Comparison of ENCODE assay signal across 13 cellular contexts in the genomic region with DNA sequence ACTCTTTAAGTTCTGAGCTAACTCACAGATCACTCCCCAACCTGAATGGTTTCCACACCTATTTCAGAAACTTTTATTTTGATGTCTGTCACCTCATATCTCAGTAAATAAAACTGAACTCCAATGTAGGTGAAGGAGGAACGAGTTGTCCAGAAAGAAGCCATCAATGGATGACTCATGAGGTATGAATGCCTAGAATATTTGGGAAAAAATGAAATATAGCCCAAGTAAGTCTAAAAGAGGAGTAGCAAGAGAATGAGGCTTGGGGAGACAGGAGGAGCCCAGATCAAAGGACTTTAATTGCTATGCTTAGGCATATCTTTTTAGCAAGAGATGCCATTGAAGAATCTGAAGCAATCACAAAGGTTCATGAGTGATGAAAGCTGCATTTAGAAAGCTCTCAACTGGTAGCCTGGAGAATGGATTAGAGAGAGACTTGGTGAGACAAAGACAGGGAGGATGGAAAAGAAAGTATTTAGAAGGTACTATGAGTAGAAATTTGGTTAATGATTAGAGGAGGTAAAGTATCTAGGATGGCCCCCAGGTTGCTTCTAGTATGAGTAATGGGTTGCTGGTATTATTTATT. TPM values are rescaled to one million over a fixed set of nuclear protein-coding genes. Genes with fewer than 3 reads are reported as not detected.
A peak's percentile ranks its signal among the peaks of the same experiment; 100 is the strongest.
DNase-seq lines count a peak whose midpoint lies in the region; ATAC-seq and TF ChIP-seq lines count a peak whose summit lies in the region.
"Had no signal": no experiment of that assay in that cellular context is flagged by ENCODE, and none has a peak within 500 bp of the region (broad histone marks: within the 10 kb centered on the region; RNA-seq: fewer than 3 reads in every experiment).

No MANE protein-coding gene starts in this region.

- TF ChIP-seq CTCF in GM20000 (IDR thresholded peaks at IDR 0.05; ENCODE audit: extremely low read depth, missing control alignments): no peak

- H3K9ac ChIP-seq in GM23248 (no peak overlapping the region), adipocyte (ENCODE audit: low read length) (no peak overlapping the region)

- peak overlapping the region; percentile 15 for H3K4me2 ChIP-seq in GM23248 (ENCODE audit: unreplicated experiment)

- H3K9me3 ChIP-seq in GM23248 (ENCODE audit: low read depth): no peaks in the 10 kb centered on the region
- H3K9me3 ChIP-seq in adipocyte (ENCODE audit: control insufficient read depth, low read length): no peaks in the 10 kb centered on the region
- H3K9me3 ChIP-seq: right lobe of liver had no signal

- no peak for ATAC-seq in GM21526 (IDR thresholded peaks at IDR 0.05; ENCODE audit: low FRiP score, unreplicated experiment)
- ATAC-seq: right lobe of liver had no signal

- H4K20me1 ChIP-seq in GM23248 (ENCODE audit: insufficient read depth): no peaks in the 10 kb centered on the region; the same call in 1 of the 2 replicates

- in situ Hi-C loops in GM23248 (cut with MboI): no loop called here

- WGBS in GM23248 (ENCODE audit: low coverage in 1 of 2, low lambda C conversion rate in 2 of 2, missing lambda C conversion rate in 2 of 2), 2 experiments: 42 to 45% methylated on average over 1 of the region's 1 CpG

- H3K27ac ChIP-seq in GM23248: no peak overlapping the region
- H3K27ac ChIP-seq: right lobe of liver had no signal

- H3K4me1 ChIP-seq in GM23248 (ENCODE audit: insufficient read depth) (peaks cover 10% of the 10 kb centered on the region), adipocyte (ENCODE audit: control insufficient read depth, insufficient read depth, low read length) (peaks cover 22% of the 10 kb centered on the region)
- H3K4me1 ChIP-seq: right lobe of liver had no signal

- H3K27me3 ChIP-seq in GM23248 (replicated peaks; ENCODE audit: insufficient read depth) (no peaks in the 10 kb centered on the region), adipocyte (replicated peaks; ENCODE audit: control insufficient read depth, insufficient read depth, low read length) (no peaks in the 10 kb centered on the region)
- H3K27me3 ChIP-seq: right lobe of liver had no signal

- H3F3A ChIP-seq in GM23248 (ENCODE audit: insufficient read depth): peaks cover 17% of the 10 kb centered on the region

- H3K36me3 ChIP-seq in GM23248 (ENCODE audit: low read depth) (peaks cover 32% of the 10 kb centered on the region), adipocyte (ENCODE audit: control insufficient read depth, insufficient read depth, low read length, severe bottlenecking) (peaks cover 41% of the 10 kb centered on the region)

- H3K79me2 ChIP-seq in GM23248 (ENCODE audit: insufficient read depth): peaks cover 78% of the 10 kb centered on the region

- DNase-seq in AG08396 (ENCODE audit: low spot score): peak; percentile 14
- DNase-seq in GM23248: peak; percentile 30
- peak; percentile 37 for DNase-seq in adipocyte (ENCODE audit: low read depth)
- DNase-seq in kidney tubule cell (ENCODE audit: low spot score): peak; percentile 52
- DNase-seq in GM20000 (ENCODE audit: low spot score): no peak
- DNase-seq in NCI-H82 (lab: John Stamatoyannopoulos, UW): no peak
- no peak for DNase-seq in HT-29 (ENCODE audit: low spot score)
- DNase-seq: activated CD4-positive, alpha-beta T cell treated with anti-CD3 and anti-CD28 coated beads, Interleukin-2, amount 10 ng/mL, durations not matched to agents 24 days and 14 days; activated gamma-delta T cell treated with Interleukin-2 at 50 U/mL for 16 hours; cerebellar nuclear complex; NCI-H2029; right lobe of liver had no signal

- no peak overlapping the region for H2AFZ ChIP-seq in GM23248

- no peaks in the 10 kb centered on the region for H3K9me2 ChIP-seq in GM23248 (ENCODE audit: insufficient read depth)

- H3K4me3 ChIP-seq in GM23248: no peak overlapping the region
- no peak overlapping the region for H3K4me3 ChIP-seq in adipocyte (ENCODE audit: low read length)
- H3K4me3 ChIP-seq: right lobe of liver had no signal

RNA-seq across cellular contexts. Expression of gene NOCT, which starts 39.3 kb away (rescaled TPM):
- total RNA-seq in GM23248 (2014; rRNA removed; shearing (Covaris generic)): 12.6 and 15.3 TPM in 2 replicates
- polyA plus RNA-seq in GM23248 (2016; fragmentation: Nextera tagmentation; extraction: Ambion mirVana): 4.7 and 5.1 TPM in 2 replicates
- total RNA-seq in HT-29 (2014; rRNA removed; shearing (Covaris generic)): 20.4 and 26.0 TPM in 2 replicates

Comparison
In these comparisons a context has a peak if more than half of its experiments do, and no peak if none do; other contexts are left out.
1. DNase-seq: peak in AG08396 (single experiment), GM23248 (single experiment), adipocyte (single experiment) and kidney tubule cell (single experiment); none in GM20000 (single experiment), NCI-H82 (single experiment) and HT-29 (single experiment).